Comparison of ENCODE assay signal across 26 cellular contexts in the genomic region with DNA sequence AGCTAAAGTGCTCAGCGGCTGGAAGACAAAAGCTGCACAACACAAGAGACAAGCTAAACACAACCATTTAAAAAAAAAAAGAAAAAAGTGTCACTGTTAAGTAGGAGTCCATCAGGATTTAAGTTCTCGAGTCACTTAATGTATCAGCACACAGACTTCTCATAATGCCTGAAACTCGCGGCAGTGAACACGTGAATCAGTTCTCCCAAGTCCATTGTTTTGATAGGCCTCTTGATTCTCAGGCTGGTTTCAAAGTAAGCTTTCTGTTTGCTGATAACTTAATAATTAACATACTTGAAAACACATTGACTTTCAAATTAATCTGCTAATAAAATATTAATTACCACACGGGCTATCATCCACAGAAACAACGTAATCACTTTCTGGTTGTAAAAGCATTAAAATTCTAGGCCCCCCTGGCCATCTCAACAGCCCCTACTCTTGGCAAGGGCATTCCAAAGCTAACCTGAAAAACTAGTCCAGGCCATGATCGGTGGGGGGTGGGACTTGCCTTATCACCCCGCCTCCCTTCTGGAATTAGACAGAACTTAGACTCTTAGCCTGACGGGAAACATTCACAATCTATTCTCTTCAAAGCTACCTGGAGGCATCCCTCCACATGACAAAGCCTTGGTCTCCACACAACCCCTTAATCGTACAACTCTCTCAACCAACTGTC.
A peak's percentile ranks its signal among the peaks of the same experiment; 100 is the strongest.
DNase-seq lines count a peak whose midpoint lies in the region; ATAC-seq, FAIRE-seq and TF ChIP-seq lines count a peak whose summit lies in the region.
"Had no signal": no experiment of that assay in that cellular context is flagged by ENCODE, and none has a peak within 500 bp of the region (broad histone marks: within the 10 kb centered on the region; RNA-seq: fewer than 3 reads in every experiment).

No MANE protein-coding gene starts in this region.

- H3K27ac ChIP-seq in DOHH2 (ENCODE audit: low read depth, low read length), result peak overlapping the region; percentile 96
- no peak overlapping the region for H3K27ac ChIP-seq in small intestine (ENCODE audit: low read depth in 1 of 2, low read length in 1 of 2)
- H3K27ac ChIP-seq in neuronal stem cell (replicated peaks; ENCODE audit: low read length), result no peak overlapping the region
- H3K27ac ChIP-seq: C4-2B, KMS-11, prostate gland had no signal

- peaks cover 50% of the 10 kb centered on the region for H3K4me1 Mint-ChIP-seq in glutamatergic neuron (ENCODE audit: low read depth, unreplicated experiment)
- peaks cover 68% of the 10 kb centered on the region for H3K4me1 Mint-ChIP-seq in nephron
- H3K4me1 Mint-ChIP-seq in activated CD4-positive, alpha-beta memory T cell treated with anti-CD3 and anti-CD28 coated beads for 36 hours (ENCODE audit: low read depth), result peaks cover 13% of the 10 kb centered on the region

- H3K4me3 Mint-ChIP-seq in glutamatergic neuron (ENCODE audit: unreplicated experiment), result no peak overlapping the region
- H3K4me3 Mint-ChIP-seq in nephron, result peak overlapping the region in 2 of 3 experiments; percentile 11 to 47
- H3K4me3 Mint-ChIP-seq in activated CD4-positive, alpha-beta memory T cell treated with anti-CD3 and anti-CD28 coated beads for 36 hours, result no peak overlapping the region
- H3K4me3 Mint-ChIP-seq: activated CD8-positive, alpha-beta T cell treated with anti-CD3 and anti-CD28 coated beads, Interleukin-2, amount 10 ng/mL, durations not matched to agents 7 days and 5 days; dendritic cell treated with granulocyte-macrophage colony-stimulating factor and Interleukin-4, amounts not matched to agents 40 ng/mL and 50 ng/mL, for 4 days; natural killer cell treated with Interleukin-12 subunit alpha and Interleukin-12 subunit beta and Interleukin-15 and Interleukin-18, amount 100 ng/mL, for 72 hours; stimulated activated naive CD8-positive, alpha-beta T cell treated with anti-CD3 and anti-CD28 coated beads, Interleukin-15, Interleukin-2, amounts not matched to agents 100 ng/mL and 50 ng/mL, for 24 hours had no signal

- no peaks in the 10 kb centered on the region for H4K20me1 ChIP-seq in DOHH2 (ENCODE audit: control insufficient read depth, insufficient read depth, low read depth, low read length)

- no peak overlapping the region for H3K18ac ChIP-seq in neuronal stem cell (ENCODE audit: low read length)

- H3K9me3 ChIP-seq in DOHH2 (ENCODE audit: control insufficient read depth, insufficient read depth, low read length) (peaks cover 13% of the 10 kb centered on the region), small intestine (ENCODE audit: control insufficient read depth, low read depth) (no peaks in the 10 kb centered on the region), neuronal stem cell (replicated peaks in 1 of 2; ENCODE audit: control insufficient read depth in 2 of 2, insufficient read depth in 1 of 2, low read depth in 1 of 2, low read length in 2 of 2) (peaks cover 5 to 19% of the 10 kb centered on the region in 2 donors)
- H3K9me3 ChIP-seq: prostate gland had no signal

- H2AK5ac ChIP-seq in neuronal stem cell (ENCODE audit: low read depth, low read length), result no peak overlapping the region

- no peak for FAIRE-seq in small intestine (lab: Jason Lieb, UNC)
- FAIRE-seq: astrocyte, frontal cortex, HTR-8/SVneo had no signal

- H4K91ac ChIP-seq in neuronal stem cell (ENCODE audit: low read depth, low read length, poor library complexity), result no peak overlapping the region

- no peak overlapping the region for H2BK15ac ChIP-seq in neuronal stem cell (ENCODE audit: low read length)

- intact Hi-C loops in activated CD4-positive, alpha-beta memory T cell treated with anti-CD3 and anti-CD28 coated beads for 36 hours (cut with micrococcal nuclease), result no loop called here

- peak overlapping the region; percentile 60 for H3K4me3 ChIP-seq in DOHH2 (ENCODE audit: low read length)
- no peak overlapping the region for H3K4me3 ChIP-seq in small intestine (ENCODE audit: low read depth in 1 of 2, low read length in 2 of 2)
- H3K4me3 ChIP-seq in neuronal stem cell (ENCODE audit: low read length in 2 of 2), result no peak overlapping the region
- H3K4me3 ChIP-seq: esophagus squamous epithelium, prostate gland had no signal

- H3K9me2 ChIP-seq in DOHH2 (replicated peaks; ENCODE audit: control insufficient read depth, low read length), result no peaks in the 10 kb centered on the region

- H3K27me3 Mint-ChIP-seq in glutamatergic neuron (ENCODE audit: unreplicated experiment) (peaks cover 5% of the 10 kb centered on the region), nephron (ENCODE audit: low read depth) (no peaks in the 10 kb centered on the region)
- peaks cover 2% of the 10 kb centered on the region for H3K27me3 Mint-ChIP-seq in activated CD4-positive, alpha-beta memory T cell treated with anti-CD3 and anti-CD28 coated beads for 36 hours

- no peak overlapping the region for H2BK120ac ChIP-seq in neuronal stem cell (ENCODE audit: low read depth, low read length)

- H3K27ac Mint-ChIP-seq in glutamatergic neuron (ENCODE audit: unreplicated experiment), result peak overlapping the region; percentile 40
- H3K27ac Mint-ChIP-seq in nephron, result peak overlapping the region; percentile 84 to 96 (median 86)
- H3K27ac Mint-ChIP-seq in activated CD4-positive, alpha-beta memory T cell treated with anti-CD3 and anti-CD28 coated beads for 36 hours, result no peak overlapping the region
- H3K27ac Mint-ChIP-seq: activated CD8-positive, alpha-beta T cell treated with anti-CD3 and anti-CD28 coated beads, Interleukin-2, amount 10 ng/mL, durations not matched to agents 7 days and 5 days; dendritic cell treated with granulocyte-macrophage colony-stimulating factor and Interleukin-4, amounts not matched to agents 40 ng/mL and 50 ng/mL, for 4 days; natural killer cell treated with Interleukin-12 subunit alpha and Interleukin-12 subunit beta and Interleukin-15 and Interleukin-18, amount 100 ng/mL, for 72 hours; stimulated activated naive CD8-positive, alpha-beta T cell treated with anti-CD3 and anti-CD28 coated beads, Interleukin-15, Interleukin-2, amounts not matched to agents 100 ng/mL and 50 ng/mL, for 24 hours had no signal

- POLR2A ChIA-PET in activated CD4-positive, alpha-beta memory T cell treated with anti-CD3 and anti-CD28 coated beads for 36 hours (lab: Charles Lee), result no interaction called here

- H3K4me1 ChIP-seq in DOHH2 (ENCODE audit: control insufficient read depth, low read length), result peaks cover 93% of the 10 kb centered on the region
- no peaks in the 10 kb centered on the region for H3K4me1 ChIP-seq in small intestine (ENCODE audit: control insufficient read depth in 2 of 2, insufficient read depth in 1 of 2, low read depth in 1 of 2, low read length in 1 of 2)
- peaks cover 5 to 12% of the 10 kb centered on the region in 2 donors for H3K4me1 ChIP-seq in neuronal stem cell (ENCODE audit: control insufficient read depth in 2 of 2, insufficient read depth in 1 of 2, low read depth in 1 of 2, low read length in 2 of 2)
- H3K4me1 ChIP-seq: prostate gland had no signal

- H3K9ac ChIP-seq in neuronal stem cell (ENCODE audit: low read depth, low read length, poor library complexity), result no peak overlapping the region
- H3K9ac ChIP-seq: KMS-11 had no signal

- no peak overlapping the region for H3K14ac ChIP-seq in neuronal stem cell (ENCODE audit: low read length)

- WGBS in small intestine, 3 donors, result 40 to 78% (median 49%) methylated on average over 11 of the region's 11 CpGs
- no CpG with 5 or more reads among the region's 11 CpGs for WGBS in neuronal stem cell (ENCODE audit: extremely low coverage in 2 of 2, insufficient read length in 2 of 2, insufficient replicate concordance in 1 of 2), 2 donors

- H3K79me1 ChIP-seq in neuronal stem cell (ENCODE audit: low read depth, low read length), result peaks cover 8% of the 10 kb centered on the region

- H3F3A ChIP-seq in DOHH2 (ENCODE audit: control insufficient read depth, insufficient read depth), result peaks cover 23% of the 10 kb centered on the region

- no peak overlapping the region for H2BK12ac ChIP-seq in neuronal stem cell (ENCODE audit: low read length)

- CTCF ChIA-PET in activated CD4-positive, alpha-beta memory T cell treated with anti-CD3 and anti-CD28 coated beads for 36 hours (lab: Charles Lee), result no interaction called here

- H2AFZ ChIP-seq in neuronal stem cell (ENCODE audit: low read length), result no peak overlapping the region

- no peak for ATAC-seq in HG03196 (IDR thresholded peaks at IDR 0.05; ENCODE audit: unreplicated experiment)
- ATAC-seq: activated CD8-positive, alpha-beta T cell treated with anti-CD3 and anti-CD28 coated beads, Interleukin-2, amount 10 ng/mL, durations not matched to agents 7 days and 5 days; HCT116; natural killer cell treated with Interleukin-12 subunit alpha and Interleukin-12 subunit beta and Interleukin-15 and Interleukin-18, amount 100 ng/mL, for 72 hours had no signal

- H3K4ac ChIP-seq in neuronal stem cell (ENCODE audit: low read length), result no peak overlapping the region

- H3K9me3 Mint-ChIP-seq in glutamatergic neuron (ENCODE audit: unreplicated experiment), result peaks cover 26% of the 10 kb centered on the region
- peaks cover 20% of the 10 kb centered on the region for H3K9me3 Mint-ChIP-seq in nephron
- H3K9me3 Mint-ChIP-seq in activated CD4-positive, alpha-beta memory T cell treated with anti-CD3 and anti-CD28 coated beads for 36 hours, result peaks cover 17% of the 10 kb centered on the region
- H3K9me3 Mint-ChIP-seq: natural killer cell treated with Interleukin-12 subunit alpha and Interleukin-12 subunit beta and Interleukin-15 and Interleukin-18, amount 100 ng/mL, for 72 hours had no signal

- H3K4me2 ChIP-seq in DOHH2 (ENCODE audit: low read length), result peak overlapping the region; percentile 62
- H3K4me2 ChIP-seq in neuronal stem cell (ENCODE audit: insufficient read depth, low read length, poor library complexity, severe bottlenecking), result no peak overlapping the region
- H3K4me2 ChIP-seq: KMS-11 had no signal

- H4K8ac ChIP-seq in neuronal stem cell (ENCODE audit: low read depth, low read length), result no peak overlapping the region

- H3K79me2 ChIP-seq in DOHH2 (ENCODE audit: control insufficient read depth, low read length), result no peaks in the 10 kb centered on the region

- H3K36me3 Mint-ChIP-seq in glutamatergic neuron (ENCODE audit: unreplicated experiment) (peaks cover 19% of the 10 kb centered on the region), nephron (ENCODE audit: low read depth) (peaks cover 23% of the 10 kb centered on the region)
- peaks cover 5% of the 10 kb centered on the region for H3K36me3 Mint-ChIP-seq in activated CD4-positive, alpha-beta memory T cell treated with anti-CD3 and anti-CD28 coated beads for 36 hours
- H3K36me3 Mint-ChIP-seq: natural killer cell treated with Interleukin-12 subunit alpha and Interleukin-12 subunit beta and Interleukin-15 and Interleukin-18, amount 100 ng/mL, for 72 hours had no signal

- H3K27me3 ChIP-seq in DOHH2 (ENCODE audit: control insufficient read depth, low read length) (no peaks in the 10 kb centered on the region), small intestine (ENCODE audit: control insufficient read depth in 2 of 2, insufficient read depth in 2 of 2, low read length in 2 of 2) (no peaks in the 10 kb centered on the region), neuronal stem cell (ENCODE audit: control insufficient read depth in 3 of 3, insufficient read depth in 3 of 3, low read depth in 1 of 3, low read length in 3 of 3) (no peaks in the 10 kb centered on the region)
- H3K27me3 ChIP-seq: esophagus squamous epithelium had no signal

- DNase-seq in glutamatergic neuron (no peak), small intestine (peak; percentile 52), RPMI8226 (no peak), neuronal stem cell (ENCODE audit: low spot score) (no peak)
- DNase-seq in activated CD4-positive, alpha-beta memory T cell treated with anti-CD3 and anti-CD28 coated beads for 36 hours, result no peak
- DNase-seq: activated CD8-positive, alpha-beta T cell treated with anti-CD3 and anti-CD28 coated beads, Interleukin-2, amount 10 ng/mL, durations not matched to agents 7 days and 5 days; activated T-cell treated with anti-CD3 and anti-CD28 coated beads, Interleukin-2, amount 50 U/mL, for 1 hour; central memory CD4-positive, alpha-beta T cell; DND-41; esophagus squamous epithelium; MM.1S; NCI-H2029 treated with DMSO at 0.1 percent for 48 hours; NCI-H526 had no signal

- no peak for TF ChIP-seq CTCF in DOHH2 (IDR thresholded peaks at IDR 0.05; ENCODE audit: low read depth, low read length, poor library complexity, severe bottlenecking)
- TF ChIP-seq CTCF in glutamatergic neuron (IDR thresholded peaks at IDR 0.05; ENCODE audit: partially characterized antibody, unreplicated experiment), result no peak
- TF ChIP-seq CTCF in nephron (IDR thresholded peaks at IDR 0.05; ENCODE audit: unreplicated experiment in 3 of 3), result no peak

- no peak overlapping the region for H3K23ac ChIP-seq in neuronal stem cell (ENCODE audit: low read depth, low read length, poor library complexity)

- H2BK5ac ChIP-seq in neuronal stem cell (ENCODE audit: low read length), result no peak overlapping the region

- peaks cover 6% of the 10 kb centered on the region; the same call in 1 of the 2 replicates for H3K36me3 ChIP-seq in DOHH2 (ENCODE audit: control insufficient read depth, low read length)
- H3K36me3 ChIP-seq in small intestine (ENCODE audit: control insufficient read depth in 2 of 2, insufficient read depth in 2 of 2, low read length in 2 of 2), result no peaks in the 10 kb centered on the region
- H3K36me3 ChIP-seq in neuronal stem cell (replicated peaks in 1 of 2; ENCODE audit: control insufficient read depth in 2 of 2, insufficient read depth in 2 of 2, low read length in 2 of 2), result no peaks in the 10 kb centered on the region
- H3K36me3 ChIP-seq: esophagus squamous epithelium, prostate gland had no signal

Comparison
In these comparisons a context has a peak if more than half of its experiments do, and no peak if none do; other contexts are left out.
1. H3K4me3 Mint-ChIP-seq: peak in nephron (2 of 3); none in glutamatergic neuron (single experiment) and activated CD4-positive, alpha-beta memory T cell treated with anti-CD3 and anti-CD28 coated beads for 36 hours (single experiment).